21 cellular contexts compared by ENCODE assay signal in genomic region chr2:224890407-224890806, GRCh38.
DNase-seq lines count a peak whose midpoint lies in the region; ATAC-seq and TF ChIP-seq lines count a peak whose summit lies in the region.
"Had no signal": no experiment of that assay in that cellular context is flagged by ENCODE, and none has a peak within 500 bp of the region (broad histone marks: within the 10 kb centered on the region; RNA-seq: fewer than 3 reads in every experiment).

No MANE protein-coding gene starts in this region.

- peak overlapping the region; percentile 94; the same call in 1 of the 2 replicates for H3K18ac ChIP-seq in IMR-90 (ENCODE audit: low read depth, low read length)

- no peak overlapping the region for H3K56ac ChIP-seq in IMR-90 (ENCODE audit: extremely low read depth, insufficient read depth, low read length)

- H3K27me3 ChIP-seq in IMR-90 (ENCODE audit: control insufficient read depth, insufficient read depth, low read length): no peaks in the 10 kb centered on the region
- no peaks in the 10 kb centered on the region for H3K27me3 ChIP-seq in brain microvascular endothelial cell (replicated peaks)
- H3K27me3 ChIP-seq in osteoblast (ENCODE audit: insufficient read depth, low read length): no peaks in the 10 kb centered on the region
- H3K27me3 ChIP-seq: BLaER1, body of pancreas, foreskin keratinocyte had no signal

- H2AFZ ChIP-seq in IMR-90 (replicated peaks; ENCODE audit: low read length, poor library complexity) (no peak overlapping the region), osteoblast (ENCODE audit: low read length) (no peak overlapping the region)

- peak overlapping the region in 1 of 2 experiments; percentile 74; a peak in 2 of 4 replicates for H4K8ac ChIP-seq in IMR-90 (ENCODE audit: low read depth in 2 of 2, low read length in 2 of 2)

- H4K20me1 ChIP-seq in IMR-90 (ENCODE audit: insufficient read depth, low read length): no peaks in the 10 kb centered on the region
- no peaks in the 10 kb centered on the region for H4K20me1 ChIP-seq in osteoblast (ENCODE audit: insufficient read depth, low read length)

- peak overlapping the region; percentile 7 for H3K27ac Mint-ChIP-seq in activated T-cell treated with anti-CD3 and anti-CD28 coated beads, Interleukin-2, amount 50 U/mL, for 72 hours

- H2BK5ac ChIP-seq in IMR-90 (ENCODE audit: low read depth, low read length, poor library complexity, severe bottlenecking): peak overlapping the region; percentile 90

- H3K79me2 ChIP-seq in osteoblast (ENCODE audit: insufficient read depth, low read length): peaks cover 20% of the 10 kb centered on the region

- no peak overlapping the region for H2AK5ac ChIP-seq in IMR-90 (ENCODE audit: low read depth, low read length)

- H4K91ac ChIP-seq in IMR-90 (ENCODE audit: insufficient read depth, low read depth, low read length): 0 out of 2 replicates have a peak overlapping the region, but pooled peaks have one; percentile 2

- H3K4ac ChIP-seq in IMR-90 (ENCODE audit: low read depth, low read length): no peak overlapping the region

- peak overlapping the region; percentile 76 for H3K14ac ChIP-seq in IMR-90 (replicated peaks; ENCODE audit: low read depth, low read length)

- peaks cover 5 to 24% of the 10 kb centered on the region in 2 experiments; a peak in 3 of 4 replicates for H3K79me1 ChIP-seq in IMR-90 (ENCODE audit: low read depth in 1 of 2, low read length in 2 of 2)

- H3K36me3 Mint-ChIP-seq in activated T-cell treated with anti-CD3 and anti-CD28 coated beads, Interleukin-2, amount 50 U/mL, for 72 hours (ENCODE audit: insufficient read depth in 2 of 2): peaks cover 16 to 53% of the 10 kb centered on the region in 2 donors

- WGBS in IMR-90 (ENCODE audit: extremely low coverage in 2 of 2, insufficient read length in 1 of 2), 2 experiments: no CpG with 5 or more reads among the region's 3 CpGs

- H2AK9ac ChIP-seq in IMR-90 (replicated peaks; ENCODE audit: low read depth, low read length, poor library complexity): no peak overlapping the region

- H2BK15ac ChIP-seq in IMR-90 (ENCODE audit: low read depth, low read length): no peak overlapping the region; the same call in 2 of the 3 replicates

- CTCF ChIA-PET in IMR-90 (lab: Yijun Ruan, JAX): no interaction called here

- peak overlapping the region; percentile 25; the same call in 1 of the 2 replicates for H2BK120ac ChIP-seq in IMR-90 (ENCODE audit: low read depth, low read length)

- dilution Hi-C loops in IMR-90 (cut with HindIII; ENCODE audit: low sequenced_read_pairs, unreplicated experiment): no loop called here

- H3K4me1 ChIP-seq in IMR-90 (ENCODE audit: control insufficient read depth, insufficient read depth, low read length) (peaks cover 14% of the 10 kb centered on the region), osteoblast (ENCODE audit: insufficient read depth, low read length) (peaks cover 27% of the 10 kb centered on the region)
- H3K4me1 ChIP-seq: body of pancreas, HAP-1 had no signal

- BruUV-seq in IMR-90 (replicated peaks; lab: Mats Ljungman, UMichigan): no TSS peak

- H3K4me1 Mint-ChIP-seq in activated T-cell treated with anti-CD3 and anti-CD28 coated beads, Interleukin-2, amount 50 U/mL, for 72 hours (ENCODE audit: low read depth): peaks cover 79% of the 10 kb centered on the region

- H3K4me3 ChIP-seq in IMR-90 (ENCODE audit: insufficient read depth, low read depth, low read length) (no peak overlapping the region), brain microvascular endothelial cell (ENCODE audit: low read depth, low read length) (no peak overlapping the region), osteoblast (ENCODE audit: insufficient read depth, low read length) (no peak overlapping the region)
- H3K4me3 ChIP-seq: BLaER1, body of pancreas, HAP-1, skin epidermis had no signal

- H4K5ac ChIP-seq in IMR-90 (ENCODE audit: low read depth, low read length): peak overlapping the region; percentile 71; the same call in 1 of the 2 replicates

- no peak overlapping the region for H3K9ac ChIP-seq in IMR-90 (ENCODE audit: low read depth, low read length)
- H3K9ac ChIP-seq: BLaER1 had no signal

- no peak overlapping the region for H3K23ac ChIP-seq in IMR-90 (ENCODE audit: low read depth, low read length)

- H3K9me3 ChIP-seq in IMR-90 (ENCODE audit: control insufficient read depth, insufficient read depth, low read length) (no peaks in the 10 kb centered on the region), osteoblast (ENCODE audit: low read depth, low read length) (no peaks in the 10 kb centered on the region)
- H3K9me3 ChIP-seq: BLaER1, body of pancreas, HAP-1 had no signal

- H3K4me2 ChIP-seq in IMR-90 (ENCODE audit: low read depth, low read length) (peak overlapping the region; percentile 36; the same call in 1 of the 2 replicates), osteoblast (ENCODE audit: insufficient read depth, low read length) (no peak overlapping the region)
- H3K4me2 ChIP-seq: BLaER1 had no signal

- in situ Hi-C loops in IMR-90 (cut with MboI; ENCODE audit: low sequenced_read_pairs) (no loop called here), brain microvascular endothelial cell (cut with HindIII; ENCODE audit: low pct_ligation_motif_present, low sequenced_read_pairs) (no loop called here)

- H3K36me3 ChIP-seq in IMR-90 (ENCODE audit: control insufficient read depth, insufficient read depth, low read length) (no peaks in the 10 kb centered on the region), brain microvascular endothelial cell (replicated peaks) (peaks cover 4% of the 10 kb centered on the region), osteoblast (ENCODE audit: insufficient read depth, low read length) (peaks cover 19% of the 10 kb centered on the region)
- H3K36me3 ChIP-seq: HAP-1 had no signal

- no peak for TF ChIP-seq POLR2A in IMR-90 (IDR thresholded peaks at IDR 0.05; ENCODE audit: low read depth, low read length)

- H2BK20ac ChIP-seq in IMR-90 (ENCODE audit: low read depth, low read length): no peak overlapping the region

- H3K4me3 Mint-ChIP-seq in activated T-cell treated with anti-CD3 and anti-CD28 coated beads, Interleukin-2, amount 50 U/mL, for 72 hours: no peak overlapping the region
- H3K4me3 Mint-ChIP-seq: effector memory CD8-positive, alpha-beta T cell; T-helper 2 cell treated with Interferon-gamma antibody and Interleukin-4, amounts not matched to agents 5 μg/mL and 100 μg/mL, for 36 hours had no signal

- TF ChIP-seq CTCF in IMR-90 (conservative IDR thresholded peaks at IDR 0.05; ENCODE audit: low read depth, low read length) (no peak), brain microvascular endothelial cell (IDR thresholded peaks at IDR 0.05; ENCODE audit: low read depth, low read length, missing control alignments) (no peak), osteoblast (IDR thresholded peaks at IDR 0.05; ENCODE audit: extremely low read depth, low read depth, low read length) (no peak)

- H3K27ac ChIP-seq in IMR-90 (ENCODE audit: insufficient read depth, low read length): no peak overlapping the region
- H3K27ac ChIP-seq in brain microvascular endothelial cell: no peak overlapping the region
- H3K27ac ChIP-seq in osteoblast (ENCODE audit: low read depth, low read length): peak overlapping the region; percentile 13
- H3K27ac ChIP-seq: BLaER1, body of pancreas, foreskin keratinocyte, skin epidermis, VCaP had no signal

- intact Hi-C loops in IMR-90 (cut with micrococcal nuclease): no loop called here

- no peak for ATAC-seq in activated T-cell treated with anti-CD3 and anti-CD28 coated beads, Interleukin-2, amount 50 U/mL, for 72 hours (replicated peaks in 1 of 2)
- ATAC-seq in IMR-90 (ENCODE audit: low read depth) (peak; percentile 50), GM19351 (IDR thresholded peaks at IDR 0.05; ENCODE audit: unreplicated experiment) (no peak)
- ATAC-seq: body of pancreas; effector memory CD8-positive, alpha-beta T cell; foreskin keratinocyte; HepG2 had no signal

- no peaks in the 10 kb centered on the region for H3K9me3 Mint-ChIP-seq in activated T-cell treated with anti-CD3 and anti-CD28 coated beads, Interleukin-2, amount 50 U/mL, for 72 hours
- H3K9me3 Mint-ChIP-seq: effector memory CD8-positive, alpha-beta T cell; T-helper 2 cell treated with Interferon-gamma antibody and Interleukin-4, amounts not matched to agents 5 μg/mL and 100 μg/mL, for 36 hours had no signal

- 0 out of 2 replicates have a peak, but pooled peaks cover 2% of the 10 kb centered on the region for H3K9me1 ChIP-seq in IMR-90 (ENCODE audit: insufficient read depth, low read length)

- TF ChIP-seq RAD21 in IMR-90 (IDR thresholded peaks at IDR 0.05; ENCODE audit: low read length): no peak

- POLR2A ChIA-PET in IMR-90 (lab: Charles Lee; ENCODE audit: unreplicated experiment): no interaction called here

- H3K27me3 Mint-ChIP-seq in activated T-cell treated with anti-CD3 and anti-CD28 coated beads, Interleukin-2, amount 50 U/mL, for 72 hours (ENCODE audit: low read depth): no peaks in the 10 kb centered on the region
- H3K27me3 Mint-ChIP-seq: effector memory CD8-positive, alpha-beta T cell had no signal

- DNase-seq in activated T-cell treated with anti-CD3 and anti-CD28 coated beads, Interleukin-2, amount 50 U/mL, for 72 hours: no peak
- no peak for DNase-seq in activated T-cell treated with anti-CD3 and anti-CD28 coated beads, Interleukin-2, amount 50 U/mL, for 1 hour
- DNase-seq in IMR-90 (peak; percentile 60), brain microvascular endothelial cell (peak; percentile 20), osteoblast (ENCODE audit: insufficient read length, low spot score, missing footprints) (no peak), NCI-H526 treated with DMSO at 0.1 percent for 48 hours (lab: John Stamatoyannopoulos, UW) (no peak)
- no peak for DNase-seq in activated CD8-positive, alpha-beta memory T cell treated with anti-CD3 and anti-CD28 coated beads for 24 hours
- DNase-seq: activated CD4-positive, alpha-beta T cell treated with anti-CD3 and anti-CD28 coated beads, Interleukin-2, amount 50 U/mL, for 4 hours; body of pancreas; effector memory CD8-positive, alpha-beta T cell; foreskin keratinocyte; mesendoderm; NCI-H1694; NCI-H2171 treated with DMSO at 0.1 percent for 48 hours had no signal

TF ChIP-seq in IMR-90, 13 proteins besides CTCF, POLR2A, EP300 and RAD21:
- TF ChIP-seq MAFK (IDR thresholded peaks at IDR 0.05; ENCODE audit: low read depth, low read length) (peak; percentile 64), NFE2L2 (IDR thresholded peaks at IDR 0.05; ENCODE audit: low read depth, low read length) (no peak)
TF ChIP-seq in IMR-90: peak in this region for 1.

Comparison
In these comparisons a context has a peak if more than half of its experiments do, and no peak if none do; other contexts are left out.
1. DNase-seq: peak in IMR-90 (single experiment) and brain microvascular endothelial cell (single experiment); none in activated T-cell treated with anti-CD3 and anti-CD28 coated beads, Interleukin-2, amount 50 U/mL, for 72 hours (0 of 2), activated T-cell treated with anti-CD3 and anti-CD28 coated beads, Interleukin-2, amount 50 U/mL, for 1 hour (single experiment), osteoblast (single experiment), NCI-H526 treated with DMSO at 0.1 percent for 48 hours (single experiment) and activated CD8-positive, alpha-beta memory T cell treated with anti-CD3 and anti-CD28 coated beads for 24 hours (single experiment).